Comparison of ENCODE assay signal across 32 cellular contexts in the genomic region with DNA sequence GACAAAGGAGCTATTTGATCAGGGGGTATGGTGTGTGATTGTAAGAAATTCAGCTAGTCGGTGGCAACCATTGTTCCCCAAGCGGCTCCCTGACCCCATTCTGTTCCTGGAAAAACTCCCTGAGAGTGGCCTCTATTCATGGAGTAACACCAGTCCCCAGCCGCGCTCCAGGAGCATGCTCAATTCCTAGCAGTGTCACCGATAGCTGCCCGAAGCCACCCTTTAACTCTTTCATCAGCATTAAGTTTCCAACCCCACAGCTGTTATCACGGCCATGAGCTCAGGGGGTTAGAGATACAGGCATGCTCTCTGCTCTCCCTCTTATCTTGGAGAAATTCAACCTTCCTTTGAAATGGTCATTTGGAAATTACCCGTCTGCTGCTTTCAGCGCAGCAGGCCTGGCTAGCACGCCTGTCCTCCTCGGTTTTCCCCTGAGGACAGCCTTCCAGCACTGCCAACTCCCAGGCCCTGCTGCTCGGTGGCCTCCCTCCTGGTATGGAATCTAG. TPM values are rescaled to one million over a fixed set of nuclear protein-coding genes. Genes with fewer than 3 reads are reported as not detected.
A peak's percentile ranks its signal among the peaks of the same experiment; 100 is the strongest.
DNase-seq lines count a peak whose midpoint lies in the region; ATAC-seq and TF ChIP-seq lines count a peak whose summit lies in the region.
"Had no signal": no experiment of that assay in that cellular context is flagged by ENCODE, and none has a peak within 500 bp of the region (broad histone marks: within the 10 kb centered on the region; RNA-seq: fewer than 3 reads in every experiment).

No MANE protein-coding gene starts in this region.

- H3K27ac ChIP-seq in cardiac muscle cell (peak overlapping the region; percentile 84), neural cell (ENCODE audit: low read length) (no peak overlapping the region), lower lobe of right lung (no peak overlapping the region)
- H3K27ac ChIP-seq: esophagus squamous epithelium, left ventricle myocardium inferior, SJSA1, thoracic aorta had no signal

- H3K9ac ChIP-seq in neural cell (ENCODE audit: low read length), result peak overlapping the region; percentile 11

- no peak for TF ChIP-seq RAD21 in neural cell (conservative IDR thresholded peaks at IDR 0.05)

- no peak for ATAC-seq in lower lobe of right lung
- ATAC-seq in HG03342 (IDR thresholded peaks at IDR 0.05; ENCODE audit: unreplicated experiment), result no peak
- ATAC-seq: activated CD8-positive, alpha-beta T cell treated with anti-CD3 and anti-CD28 coated beads for 36 hours; natural killer cell treated with Interleukin-12 subunit alpha and Interleukin-12 subunit beta and Interleukin-15 and Interleukin-18, amount 100 ng/mL, for 72 hours; stimulated activated naive CD8-positive, alpha-beta T cell treated with anti-CD3 and anti-CD28 coated beads, Interleukin-15, Interleukin-2, amounts not matched to agents 100 U/mL and 50 U/mL, for 24 hours; T-cell had no signal

- H2AFZ ChIP-seq in neural cell (ENCODE audit: low read depth, low read length), result peak overlapping the region; percentile 42

- peaks cover 18% of the 10 kb centered on the region for H3K4me1 Mint-ChIP-seq in glutamatergic neuron (ENCODE audit: low read depth, unreplicated experiment)
- H3K4me1 Mint-ChIP-seq: immature natural killer cell, T-cell had no signal

- no peaks in the 10 kb centered on the region for H4K20me1 ChIP-seq in neural cell (ENCODE audit: insufficient read depth)

- H3K4me3 ChIP-seq in cardiac muscle cell, result no peak overlapping the region
- H3K4me3 ChIP-seq in neural cell (ENCODE audit: low read length), result no peak overlapping the region
- H3K4me3 ChIP-seq in lower lobe of right lung, result no peak overlapping the region
- H3K4me3 ChIP-seq: esophagus squamous epithelium, left ventricle myocardium inferior, MG63, SJSA1, thoracic aorta had no signal

- no peaks in the 10 kb centered on the region for H3K36me3 Mint-ChIP-seq in glutamatergic neuron (ENCODE audit: unreplicated experiment)
- H3K36me3 Mint-ChIP-seq: activated naive CD8-positive, alpha-beta T cell; natural killer cell treated with Interleukin-12 subunit alpha and Interleukin-12 subunit beta and Interleukin-15 and Interleukin-18, amount 100 ng/mL, for 72 hours; T-cell had no signal

- TF ChIP-seq CTCF in cardiac muscle cell (IDR thresholded peaks at IDR 0.05; ENCODE audit: low read depth, low read length) (no peak), glutamatergic neuron (IDR thresholded peaks at IDR 0.05; ENCODE audit: partially characterized antibody, unreplicated experiment) (no peak), neural cell (IDR thresholded peaks at IDR 0.05; ENCODE audit: poor library complexity, severe bottlenecking) (no peak), lower lobe of right lung (IDR thresholded peaks at IDR 0.05) (no peak)

- H3F3A ChIP-seq in neural cell (ENCODE audit: insufficient read depth, low read length, poor library complexity, severe bottlenecking), result no peaks in the 10 kb centered on the region

- H3K9me3 ChIP-seq in cardiac muscle cell (ENCODE audit: low read depth) (no peaks in the 10 kb centered on the region), neural cell (ENCODE audit: low read length) (no peaks in the 10 kb centered on the region), lower lobe of right lung (no peaks in the 10 kb centered on the region)
- H3K9me3 ChIP-seq: esophagus squamous epithelium, left ventricle myocardium inferior, MG63, SJSA1, thoracic aorta had no signal

- no peak overlapping the region for H3K4me2 ChIP-seq in neural cell (ENCODE audit: low read length)

- no peaks in the 10 kb centered on the region for H3K27me3 Mint-ChIP-seq in glutamatergic neuron (ENCODE audit: unreplicated experiment)

- no peaks in the 10 kb centered on the region for H3K9me2 ChIP-seq in neural cell (ENCODE audit: insufficient read depth, low read length)

- H3K4me3 Mint-ChIP-seq in glutamatergic neuron (ENCODE audit: unreplicated experiment), result no peak overlapping the region
- H3K4me3 Mint-ChIP-seq: activated CD8-positive, alpha-beta T cell treated with anti-CD3 and anti-CD28 coated beads for 36 hours; activated naive CD8-positive, alpha-beta T cell; CD4-positive, alpha-beta T cell; immature natural killer cell; natural killer cell treated with Interleukin-12 subunit alpha and Interleukin-12 subunit beta and Interleukin-15 and Interleukin-18, amount 100 ng/mL, for 72 hours; T-cell had no signal

- H3K4me1 ChIP-seq in cardiac muscle cell (ENCODE audit: low read depth) (peaks cover 26% of the 10 kb centered on the region), lower lobe of right lung (no peaks in the 10 kb centered on the region)
- H3K4me1 ChIP-seq: esophagus squamous epithelium, left ventricle myocardium inferior, SJSA1 had no signal

- no peak for TF ChIP-seq EP300 in neural cell (conservative IDR thresholded peaks at IDR 0.05; ENCODE audit: poor library complexity, severe bottlenecking)

- H3K36me3 ChIP-seq in cardiac muscle cell (no peaks in the 10 kb centered on the region), neural cell (ENCODE audit: insufficient read depth, low read length) (no peaks in the 10 kb centered on the region), lower lobe of right lung (no peaks in the 10 kb centered on the region)
- H3K36me3 ChIP-seq: esophagus squamous epithelium, left ventricle myocardium inferior, MG63, SJSA1, thoracic aorta had no signal

- H3K79me2 ChIP-seq in neural cell (replicated peaks; ENCODE audit: insufficient read depth, low read length), result no peaks in the 10 kb centered on the region

- H3K27me3 ChIP-seq in cardiac muscle cell (no peaks in the 10 kb centered on the region), neural cell (ENCODE audit: insufficient read depth, low read depth, low read length) (no peaks in the 10 kb centered on the region), lower lobe of right lung (ENCODE audit: low read depth) (no peaks in the 10 kb centered on the region)
- H3K27me3 ChIP-seq: MG63 had no signal

- intact Hi-C loops in cardiac septum (cut with DNase I), result no loop called here
- intact Hi-C loops in lower lobe of right lung (cut with DNase I), result no loop called here

- no peaks in the 10 kb centered on the region for H3K9me3 Mint-ChIP-seq in glutamatergic neuron (ENCODE audit: unreplicated experiment)
- H3K9me3 Mint-ChIP-seq: activated CD8-positive, alpha-beta T cell treated with anti-CD3 and anti-CD28 coated beads for 36 hours; activated T-helper 2 cell treated with anti-CD3 and anti-CD28 coated beads, Interferon-gamma antibody, Interleukin-2, Interleukin-4, amounts not matched to agents 10 μg/mL and 5 μg/mL and 100 μg/mL, durations not matched to agents 14 hours and 24 hours and 36 hours; CD4-positive, alpha-beta T cell; natural killer cell treated with Interleukin-12 subunit alpha and Interleukin-12 subunit beta and Interleukin-15 and Interleukin-18, amount 100 ng/mL, for 72 hours; T-cell had no signal

- peak overlapping the region; percentile 41 for H3K27ac Mint-ChIP-seq in glutamatergic neuron (ENCODE audit: unreplicated experiment)
- H3K27ac Mint-ChIP-seq: activated CD8-positive, alpha-beta T cell treated with anti-CD3 and anti-CD28 coated beads for 36 hours; activated naive CD8-positive, alpha-beta T cell; activated T-helper 2 cell treated with anti-CD3 and anti-CD28 coated beads, Interferon-gamma antibody, Interleukin-2, Interleukin-4, amounts not matched to agents 10 μg/mL and 5 μg/mL and 100 μg/mL, durations not matched to agents 14 hours and 24 hours and 36 hours; CD4-positive, alpha-beta T cell; immature natural killer cell; natural killer cell treated with Interleukin-12 subunit alpha and Interleukin-12 subunit beta and Interleukin-15 and Interleukin-18, amount 100 ng/mL, for 72 hours; T-cell had no signal

- DNase-seq in cardiac muscle cell (ENCODE audit: low read depth in 1 of 2, low spot score in 1 of 2), result peak in 1 of 2 donors; percentile 65
- DNase-seq in cardiac septum (ENCODE audit: low spot score), result no peak
- DNase-seq in glutamatergic neuron, result peak; percentile 40
- DNase-seq in superior temporal gyrus (ENCODE audit: extremely low spot score), result peak; percentile 19
- DNase-seq in DMS53 (lab: John Stamatoyannopoulos, UW), result no peak
- DNase-seq in lower lobe of right lung, result no peak
- DNase-seq: 8988T; activated CD4-positive, CD25-positive, alpha-beta regulatory T cell treated with anti-CD3 and anti-CD28 coated beads, Interleukin-2, amount 50 U/mL, for 72 hours; activated CD8-positive, alpha-beta T cell treated with anti-CD3 and anti-CD28 coated beads for 36 hours; CD4-positive, alpha-beta T cell; cortex of kidney; esophagus squamous epithelium; hippocampal formation; immature natural killer cell; KBM-7; left ventricle myocardium inferior; MG63; NCI-H1105 treated with DMSO at 0.1 percent for 48 hours; NCI-H2029; stimulated activated naive CD8-positive, alpha-beta T cell treated with anti-CD3 and anti-CD28 coated beads, Interleukin-15, Interleukin-2, amounts not matched to agents 100 U/mL and 50 U/mL, for 24 hours; T-cell had no signal

RNA-seq across cellular contexts. Expression of a gene that starts 26.4 kb away (rescaled TPM):
- total RNA-seq in cardiac muscle cell, result 5.7 and 12.8 TPM in 2 replicates
- polyA plus RNA-seq in cardiac muscle cell, result 1.8 and 3.1 TPM in 2 replicates
- total RNA-seq in cardiac septum, result not detected
- 1.1 TPM for total RNA-seq in glutamatergic neuron (ENCODE audit: unreplicated experiment)
- 6.0 and 6.1 TPM in 2 replicates for polyA plus RNA-seq in neural cell
- polyA minus RNA-seq in neural cell, result 0.81 TPM in 1 of 2 replicates, not detected in the other
- not detected for total RNA-seq in lower lobe of right lung
- total RNA-seq: activated T-helper 2 cell treated with anti-CD3 and anti-CD28 coated beads, Interferon-gamma antibody, Interleukin-2, Interleukin-4, amounts not matched to agents 10 μg/mL and 5 μg/mL and 100 μg/mL, durations not matched to agents 14 hours and 24 hours and 36 hours; CD4-positive, alpha-beta T cell; esophagus squamous epithelium; frontal cortex; H4; left ventricle myocardium inferior; mononuclear cell; natural killer cell treated with Interleukin-12 subunit alpha and Interleukin-12 subunit beta and Interleukin-15 and Interleukin-18, amount 100 ng/mL, for 72 hours; RPMI7951; SJSA1; T-cell; thoracic aorta had no signal
- polyA plus RNA-seq: immature natural killer cell had no signal

RNA-seq across cellular contexts. Expression of a gene that starts 33.7 kb away (rescaled TPM):
- total RNA-seq in cardiac muscle cell, result 78.9 and 92.6 TPM in 2 replicates
- 8.1 and 14.6 TPM in 2 replicates for polyA plus RNA-seq in cardiac muscle cell
- total RNA-seq in cardiac septum, result 8.9 TPM
- 18.1 TPM for total RNA-seq in glutamatergic neuron (ENCODE audit: unreplicated experiment)
- 49.1 and 53.0 TPM in 2 replicates for polyA plus RNA-seq in neural cell
- polyA minus RNA-seq in neural cell, result 9.8 and 15.1 TPM in 2 replicates
- total RNA-seq in lower lobe of right lung, result 17.4 TPM

RNA-seq across cellular contexts. Expression of a gene that starts 54.6 kb away (rescaled TPM):
- 58.2 and 72.0 TPM in 2 replicates for total RNA-seq in cardiac muscle cell
- polyA plus RNA-seq in cardiac muscle cell, result 18.8 and 19.6 TPM in 2 replicates
- 108 TPM for total RNA-seq in cardiac septum
- 25.8 TPM for total RNA-seq in glutamatergic neuron (ENCODE audit: unreplicated experiment)
- 7.7 and 11.8 TPM in 2 replicates for polyA plus RNA-seq in neural cell
- 18.1 and 24.1 TPM in 2 replicates for polyA minus RNA-seq in neural cell
- total RNA-seq in lower lobe of right lung, result 88.6 TPM

Comparison
In these comparisons a context has a peak if more than half of its experiments do, and no peak if none do; other contexts are left out.
1. DNase-seq: peak in glutamatergic neuron (single experiment) and superior temporal gyrus (single experiment); none in cardiac septum (single experiment), DMS53 (single experiment) and lower lobe of right lung (single experiment).